27 cellular contexts compared by ENCODE assay signal in genomic region chr11:130616578-130616977, GRCh38.
"Had no signal": no experiment of that assay in that cellular context is flagged by ENCODE, and none has a peak within 500 bp of the region (broad histone marks: within the 10 kb centered on the region; RNA-seq: fewer than 3 reads in every experiment).

No MANE protein-coding gene starts in this region.

- H3K36me3 Mint-ChIP-seq: natural killer cell; neural progenitor cell; stimulated activated naive B cell treated with anti-CD40 and anti-IgM and Interleukin-4, amounts not matched to agents 10 μg/mL and 1 μg/mL and 100 μg/mL, for 72 hours; WTC11 had no signal

- H3K36me3 ChIP-seq: brain microvascular endothelial cell, left lung, lower lobe of right lung, neural progenitor cell, stomach, tibial nerve had no signal

- H3K4me1 ChIP-seq: left lung, neural progenitor cell, tibial nerve had no signal

- H3K9me3 ChIP-seq: lower lobe of right lung had no signal

- H3K4me3 Mint-ChIP-seq: activated CD4-positive, alpha-beta memory T cell treated with anti-CD3 and anti-CD28 coated beads, Interleukin-2, amount 10 ng/mL, durations not matched to agents 7 days and 5 days; activated CD4-positive, alpha-beta T cell treated with anti-CD3 and anti-CD28 coated beads, Interleukin-2, amount 10 ng/mL, durations not matched to agents 7 days and 5 days; activated T-cell treated with anti-CD3 and anti-CD28 coated beads, Interleukin-2, amount 50 U/mL, for 24 hours; natural killer cell; neural progenitor cell; stimulated activated naive B cell treated with anti-CD40 and anti-IgM and Interleukin-4, amounts not matched to agents 10 μg/mL and 1 μg/mL and 100 μg/mL, for 72 hours; T-helper 2 cell treated with Interferon-gamma antibody and Interleukin-4, amounts not matched to agents 5 μg/mL and 100 μg/mL, for 36 hours; WTC11 had no signal

- H3K9ac ChIP-seq: neural progenitor cell had no signal

- ATAC-seq: left lung; natural killer cell; right cardiac atrium; stimulated activated naive B cell treated with anti-CD40 and anti-IgM and Interleukin-4, amounts not matched to agents 10 μg/mL and 1 μg/mL and 100 μg/mL, for 72 hours; WTC11 had no signal

- H3K4me2 ChIP-seq: neural progenitor cell had no signal

- DNase-seq: activated CD4-positive, alpha-beta memory T cell treated with anti-CD3 and anti-CD28 coated beads, Interleukin-2, amount 10 ng/mL, durations not matched to agents 7 days and 5 days; activated CD4-positive, alpha-beta T cell treated with anti-CD3 and anti-CD28 coated beads for 1 hour; activated CD4-positive, alpha-beta T cell treated with anti-CD3 and anti-CD28 coated beads, Interleukin-2, amount 10 ng/mL, durations not matched to agents 7 days and 5 days; activated CD8-positive, alpha-beta memory T cell treated with anti-CD3 and anti-CD28 coated beads, Interleukin-2, amount 50 U/mL, for 48 hours; activated gamma-delta T cell; activated naive CD4-positive, alpha-beta T cell treated with anti-CD3 and anti-CD28 coated beads, Interleukin-2, amount 50 U/mL, for 16 hours; activated T-cell treated with anti-CD3 and anti-CD28 coated beads, Interleukin-2, amount 50 U/mL, for 24 hours; amniotic stem cell; brain microvascular endothelial cell; dorsolateral prefrontal cortex; effector memory CD4-positive, alpha-beta T cell; kidney glomerular epithelial cell; left lung; lower lobe of right lung; mesenchymal stem cell; natural killer cell; posterior cingulate gyrus; right cardiac atrium; stimulated activated CD4-positive, alpha-beta T cell treated with anti-CD3 and anti-CD28 coated beads, Interleukin-15, amount 100 ng/mL, for 24 hours; stimulated activated CD4-positive, alpha-beta T cell treated with anti-CD3 and anti-CD28 coated beads, Interleukin-2, amount 100 ng/mL, for 24 hours; stimulated activated naive B cell treated with anti-CD40 and anti-IgM and Interleukin-4, amounts not matched to agents 10 μg/mL and 1 μg/mL and 100 μg/mL, for 72 hours; stomach had no signal

- H3K27ac Mint-ChIP-seq: activated CD4-positive, alpha-beta memory T cell treated with anti-CD3 and anti-CD28 coated beads, Interleukin-2, amount 10 ng/mL, durations not matched to agents 7 days and 5 days; activated CD4-positive, alpha-beta T cell treated with anti-CD3 and anti-CD28 coated beads, Interleukin-2, amount 10 ng/mL, durations not matched to agents 7 days and 5 days; activated T-cell treated with anti-CD3 and anti-CD28 coated beads, Interleukin-2, amount 50 U/mL, for 24 hours; natural killer cell; neural progenitor cell; stimulated activated naive B cell treated with anti-CD40 and anti-IgM and Interleukin-4, amounts not matched to agents 10 μg/mL and 1 μg/mL and 100 μg/mL, for 72 hours; T-helper 2 cell treated with Interferon-gamma antibody and Interleukin-4, amounts not matched to agents 5 μg/mL and 100 μg/mL, for 36 hours; WTC11 had no signal

- H3K27me3 ChIP-seq: brain microvascular endothelial cell, left lung, neural progenitor cell, stomach, tibial nerve had no signal

- H2AFZ ChIP-seq: neural progenitor cell had no signal

- H3K4me1 Mint-ChIP-seq: activated CD4-positive, alpha-beta memory T cell treated with anti-CD3 and anti-CD28 coated beads, Interleukin-2, amount 10 ng/mL, durations not matched to agents 7 days and 5 days; activated CD4-positive, alpha-beta T cell treated with anti-CD3 and anti-CD28 coated beads, Interleukin-2, amount 10 ng/mL, durations not matched to agents 7 days and 5 days; natural killer cell; neural progenitor cell; stimulated activated naive B cell treated with anti-CD40 and anti-IgM and Interleukin-4, amounts not matched to agents 10 μg/mL and 1 μg/mL and 100 μg/mL, for 72 hours; WTC11 had no signal

- H3K4me3 ChIP-seq: coronary artery, dorsolateral prefrontal cortex, left lung, lower lobe of right lung, neural progenitor cell, stomach, tibial nerve had no signal

- H3K27ac ChIP-seq: brain microvascular endothelial cell, coronary artery, dorsolateral prefrontal cortex, left lung, lower lobe of right lung, neural progenitor cell, stomach, tibial nerve had no signal

- H3K9me3 Mint-ChIP-seq: activated CD4-positive, alpha-beta T cell treated with anti-CD3 and anti-CD28 coated beads, Interleukin-2, amount 10 ng/mL, durations not matched to agents 7 days and 5 days; activated T-cell treated with anti-CD3 and anti-CD28 coated beads, Interleukin-2, amount 50 U/mL, for 24 hours; natural killer cell; neural progenitor cell; T-helper 2 cell treated with Interferon-gamma antibody and Interleukin-4, amounts not matched to agents 5 μg/mL and 100 μg/mL, for 36 hours had no signal
